20 cellular contexts compared by ENCODE assay signal in genomic region chr6:92559002-92559401, GRCh38.
DNase-seq lines count a peak whose midpoint lies in the region; ATAC-seq, FAIRE-seq and TF ChIP-seq lines count a peak whose summit lies in the region.
"Had no signal": no experiment of that assay in that cellular context is flagged by ENCODE, and none has a peak within 500 bp of the region (broad histone marks: within the 10 kb centered on the region; RNA-seq: fewer than 3 reads in every experiment).

No MANE protein-coding gene starts in this region.

- TF ChIP-seq POLR2A in HepG2 (IDR thresholded peaks at IDR 0.05; ENCODE audit: insufficient read depth in 1 of 2, low read depth in 2 of 2, low read length in 2 of 2) = no peak
- no peak for TF ChIP-seq POLR2A in right lobe of liver (IDR thresholded peaks at IDR 0.05)

- in situ Hi-C loops in HepG2 (cut with HindIII; ENCODE audit: extremely low pct_ligation_motif_present, low pct_unique_long_range_greater_than_20kb) = no loop called here

- H3K4me3 ChIP-seq in HepG2 (replicated peaks in 1 of 3; ENCODE audit: insufficient read depth in 1 of 3, low read depth in 2 of 3, low read length in 3 of 3) = no peak overlapping the region
- H3K4me3 ChIP-seq in right lobe of liver = no peak overlapping the region
- H3K4me3 ChIP-seq in choroid plexus epithelial cell (ENCODE audit: low read depth, low read length) = no peak overlapping the region
- H3K4me3 ChIP-seq: cardiac muscle cell, MG63, sigmoid colon, vagina had no signal

- no peak for TF ChIP-seq EP300 in HepG2 (IDR thresholded peaks at IDR 0.05; ENCODE audit: low read depth in 2 of 2, low read length in 2 of 2)
- TF ChIP-seq EP300 in HepG2 (CRISPR knock-in tag; IDR thresholded peaks at IDR 0.05; ENCODE audit: borderline replicate concordance) = no peak

- H3K36me3 ChIP-seq in HepG2 (replicated peaks in 1 of 2; ENCODE audit: control insufficient read depth in 1 of 2, insufficient read depth in 2 of 2, low read length in 2 of 2) (no peaks in the 10 kb centered on the region), right lobe of liver (no peaks in the 10 kb centered on the region)
- H3K36me3 ChIP-seq: cardiac muscle cell, MG63, sigmoid colon, vagina had no signal

- H3K27me3 ChIP-seq in HepG2 (ENCODE audit: control insufficient read depth in 1 of 2, insufficient read depth in 2 of 2, low read length in 2 of 2) = no peaks in the 10 kb centered on the region
- no peaks in the 10 kb centered on the region for H3K27me3 ChIP-seq in right lobe of liver
- H3K27me3 ChIP-seq: cardiac muscle cell, MG63, sigmoid colon, vagina had no signal

- no peaks in the 10 kb centered on the region for H3K4me1 ChIP-seq in HepG2 (ENCODE audit: insufficient read depth, low read length)
- no peaks in the 10 kb centered on the region for H3K4me1 ChIP-seq in right lobe of liver
- H3K4me1 ChIP-seq: sigmoid colon, vagina had no signal

- CTCF ChIA-PET in HepG2 (lab: Yijun Ruan, JAX; ENCODE audit: low intra/inter-chr PET ratio, low total read pairs) = no interaction called here

- H3K9me3 ChIP-seq in HepG2 (ENCODE audit: low read length) (no peaks in the 10 kb centered on the region), right lobe of liver (no peaks in the 10 kb centered on the region)
- H3K9me3 ChIP-seq: MG63, sigmoid colon, vagina had no signal

- H3K27ac ChIP-seq in HepG2 (ENCODE audit: extremely low read length, insufficient read depth, low read length) = no peak overlapping the region
- H3K27ac ChIP-seq in right lobe of liver = no peak overlapping the region
- H3K27ac ChIP-seq: cardiac muscle cell, HL-60, sigmoid colon, vagina had no signal

- H2AFZ ChIP-seq in HepG2 (ENCODE audit: low read length) = no peak overlapping the region

- no peaks in the 10 kb centered on the region for H3K79me2 ChIP-seq in HepG2 (ENCODE audit: insufficient read depth, low read length)

- no peak for TF ChIP-seq RAD21 in HepG2 (CRISPR knock-in tag; IDR thresholded peaks at IDR 0.05)

- no peak for FAIRE-seq in HepG2 (lab: Jason Lieb, UNC)

- no peak overlapping the region for H3K9ac ChIP-seq in HepG2 (ENCODE audit: insufficient read depth, low read depth, low read length)

- WGBS in HepG2 (ENCODE audit: low lambda C conversion rate) = 0% methylated on average over 2 of the region's 2 CpGs
- 40% methylated on average over 2 of the region's 2 CpGs for WGBS in right lobe of liver (ENCODE audit: insufficient coverage, low coverage, low lambda C conversion rate, missing lambda C conversion rate)

- DNase-seq in HepG2 (ENCODE audit: low spot score) (no peak), right lobe of liver (no peak), NCI-H2107 (lab: John Stamatoyannopoulos, UW) (peak; percentile 9), choroid plexus epithelial cell (ENCODE audit: low read depth) (peak; percentile 6)
- no peak for DNase-seq in stimulated activated CD4-positive, alpha-beta T cell treated with anti-CD3 and anti-CD28 coated beads, Interleukin-12 subunit alpha, Interleukin-12 subunit beta, amount 100 ng/mL, for 4 hours
- DNase-seq: activated CD4-positive, alpha-beta T cell treated with anti-CD3 and anti-CD28 coated beads, Interleukin-2, amount 10 ng/mL, durations not matched to agents 7 days and 5 days; activated CD8-positive, alpha-beta memory T cell treated with anti-CD3 and anti-CD28 coated beads, Interleukin-2, amount 10 ng/mL, durations not matched to agents 7 days and 5 days; activated naive CD4-positive, alpha-beta T cell treated with anti-CD3 and anti-CD28 coated beads, Interleukin-2, amount 10 ng/mL, durations not matched to agents 7 days and 5 days; CD4-positive, alpha-beta T cell; EL; glutamatergic neuron; H9; MG63; NCI-H187; sigmoid colon had no signal

- intact Hi-C loops in HepG2 (cut with micrococcal nuclease; ENCODE audit: unreplicated experiment) = no loop called here
- intact Hi-C loops in right lobe of liver (cut with DNase I) = no loop called here

- ATAC-seq in HepG2 (no peak), right lobe of liver (no peak), HG03521 (IDR thresholded peaks at IDR 0.05; ENCODE audit: unreplicated experiment) (no peak), esophagus mucosa (no peak)
- ATAC-seq: activated CD8-positive, alpha-beta memory T cell treated with anti-CD3 and anti-CD28 coated beads, Interleukin-2, amount 10 ng/mL, durations not matched to agents 7 days and 5 days had no signal

- H4K20me1 ChIP-seq in HepG2 (ENCODE audit: insufficient read depth, low read length) = no peaks in the 10 kb centered on the region

- H3K4me2 ChIP-seq in HepG2 (ENCODE audit: low read depth, low read length) = no peak overlapping the region

- POLR2A ChIA-PET in HepG2 (lab: Yijun Ruan, JAX) = no interaction called here

- TF ChIP-seq CTCF in HepG2 (CRISPR knock-in tag; IDR thresholded peaks at IDR 0.05) = no peak
- no peak for TF ChIP-seq CTCF in right lobe of liver (IDR thresholded peaks at IDR 0.05)
- TF ChIP-seq CTCF in choroid plexus epithelial cell (conservative IDR thresholded peaks at IDR 0.05; ENCODE audit: low read depth, low read length) = no peak

- no TSS peak for BruUV-seq in HepG2 (replicated peaks; lab: Mats Ljungman, UMichigan)

TF ChIP-seq in HepG2, 621 proteins besides CTCF, POLR2A, EP300 and RAD21:
- TF ChIP-seq ZNF383 (CRISPR knock-in tag; IDR thresholded peaks at IDR 0.05; ENCODE audit: borderline replicate concordance) = no peak
- TF ChIP-seq MAFK (conservative IDR thresholded peaks at IDR 0.05 in 1 of 2, IDR thresholded peaks at IDR 0.05 in 1 of 2; ENCODE audit: low read length in 2 of 2) = peak; percentile 93 to 98
- TF ChIP-seq FLYWCH1 (CRISPR knock-in tag; IDR thresholded peaks at IDR 0.05) = no peak
- no peak for TF ChIP-seq ZMYM2 (CRISPR knock-in tag; IDR thresholded peaks at IDR 0.05)
- peak; percentile 96 for TF ChIP-seq MAFF (IDR thresholded peaks at IDR 0.05; ENCODE audit: low read depth, low read length)
- TF ChIP-seq TCF7 (IDR thresholded peaks at IDR 0.05; ENCODE audit: low read depth) = no peak

Comparison
In these comparisons a context has a peak if more than half of its experiments do, and no peak if none do; other contexts are left out.
1. DNase-seq: peak in NCI-H2107 (single experiment) and choroid plexus epithelial cell (single experiment); none in HepG2 (single experiment), right lobe of liver (0 of 3) and stimulated activated CD4-positive, alpha-beta T cell treated with anti-CD3 and anti-CD28 coated beads, Interleukin-12 subunit alpha, Interleukin-12 subunit beta, amount 100 ng/mL, for 4 hours (single experiment).